34 cellular contexts compared by ENCODE assay signal in genomic region chr13:104678161-104678560, GRCh38.
"Had no signal": no experiment of that assay in that cellular context is flagged by ENCODE, and none has a peak within 500 bp of the region (broad histone marks: within the 10 kb centered on the region; RNA-seq: fewer than 3 reads in every experiment).

No MANE protein-coding gene starts in this region.

- H3K4me3 ChIP-seq: MG63 had no signal

- H3K9me3 ChIP-seq: MG63 had no signal

- H3K36me3 ChIP-seq: MG63 had no signal

- H3K27me3 ChIP-seq: MG63 had no signal

- DNase-seq: Karpas-422, Kasumi-1, MG63, MM.1S, MV-4-11, NCI-H1048, NCI-H1092, NCI-H1092 treated with DMSO at 0.1 percent for 48 hours, NCI-H1105, NCI-H1105 treated with DMSO at 0.1 percent for 48 hours, NCI-H1417, NCI-H1417 treated with DMSO at 0.1 percent for 48 hours, NCI-H1436, NCI-H1436 treated with DMSO at 0.1 percent for 48 hours, NCI-H146, NCI-H1694, NCI-H1694 treated with DMSO at 0.1 percent for 48 hours, NCI-H187, NCI-H187 treated with DMSO at 0.1 percent for 48 hours, NCI-H1930, NCI-H2029, NCI-H2029 treated with DMSO at 0.1 percent for 48 hours, NCI-H2081, NCI-H2081 treated with DMSO at 0.1 percent for 48 hours, NCI-H2107, NCI-H2171, NCI-H2171 treated with DMSO at 0.1 percent for 48 hours, NCI-H2227 treated with DMSO at 0.1 percent for 48 hours, NCI-H226, NCI-H345, NCI-H446, NCI-H446 treated with DMSO at 0.1 percent for 48 hours, NCI-H510A, NCI-H510A treated with DMSO at 0.1 percent for 48 hours had no signal
